Comparison of ENCODE assay signal across 15 cellular contexts in the genomic region with DNA sequence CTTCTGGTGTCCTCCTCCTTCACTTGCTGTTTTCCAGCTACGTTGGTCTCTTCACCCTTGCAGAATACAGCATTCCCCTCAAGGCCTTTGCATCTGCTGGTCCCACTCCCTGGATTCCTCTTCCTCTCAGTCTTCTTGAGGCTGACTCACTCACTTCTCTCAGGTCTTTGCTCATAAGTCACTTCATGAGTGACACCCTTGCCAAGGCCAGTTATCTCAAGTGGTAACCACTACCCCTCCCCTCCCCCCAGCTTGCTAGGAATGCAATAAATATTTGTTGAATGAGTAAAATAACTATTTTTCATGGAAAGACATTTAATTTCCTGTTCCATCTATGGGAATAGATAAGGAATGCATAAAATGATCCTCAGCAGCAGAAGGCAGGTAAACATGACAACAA.
A peak's percentile ranks its signal among the peaks of the same experiment; 100 is the strongest.
DNase-seq lines count a peak whose midpoint lies in the region; ATAC-seq and TF ChIP-seq lines count a peak whose summit lies in the region.
"Had no signal": no experiment of that assay in that cellular context is flagged by ENCODE, and none has a peak within 500 bp of the region (broad histone marks: within the 10 kb centered on the region; RNA-seq: fewer than 3 reads in every experiment).

No MANE protein-coding gene starts in this region.

- no peak overlapping the region for H3K4me3 Mint-ChIP-seq in Calu3 (ENCODE audit: low read depth, unreplicated experiment)
- H3K4me3 Mint-ChIP-seq in activated CD4-positive, alpha-beta memory T cell treated with anti-CD3 and anti-CD28 coated beads for 36 hours = no peak overlapping the region
- H3K4me3 Mint-ChIP-seq: activated T-cell treated with anti-CD3 and anti-CD28 coated beads, Interleukin-2, amount 50 U/mL, for 24 hours; CD14-positive monocyte; stimulated activated naive CD8-positive, alpha-beta T cell treated with anti-CD3 and anti-CD28 coated beads, Interleukin-15, Interleukin-2, amounts not matched to agents 100 ng/mL and 50 ng/mL, for 24 hours had no signal

- H2BK5ac ChIP-seq in mesendoderm (ENCODE audit: low read length) = no peak overlapping the region

- H3K9me3 Mint-ChIP-seq in Calu3 (ENCODE audit: low read depth, unreplicated experiment) = no peaks in the 10 kb centered on the region
- H3K9me3 Mint-ChIP-seq in activated CD4-positive, alpha-beta memory T cell treated with anti-CD3 and anti-CD28 coated beads for 36 hours = peaks cover 2% of the 10 kb centered on the region

- H3K18ac ChIP-seq in mesendoderm (ENCODE audit: low read length) = no peak overlapping the region

- H3K4me2 ChIP-seq in mammary epithelial cell (ENCODE audit: insufficient read depth, low read depth, low read length) (peak overlapping the region; percentile 22), mesendoderm (ENCODE audit: low read length) (no peak overlapping the region)

- H3K56ac ChIP-seq in mesendoderm (ENCODE audit: low read length) = peak overlapping the region; percentile 34

- 79% methylated on average over 1 of the region's 1 CpG for WGBS in mammary epithelial cell (ENCODE audit: low coverage, missing lambda C conversion rate)
- WGBS in mesendoderm (ENCODE audit: extremely low coverage, insufficient coverage, low lambda C conversion rate) = no CpG with 5 or more reads among the region's 1 CpG

- no peak overlapping the region for H2BK15ac ChIP-seq in mesendoderm (replicated peaks; ENCODE audit: low read depth)

- H3K27ac ChIP-seq in mammary epithelial cell (ENCODE audit: insufficient read depth, low read depth, low read length) (no peak overlapping the region), mesendoderm (ENCODE audit: low read depth, low read length) (no peak overlapping the region)
- H3K27ac ChIP-seq: HL-60 had no signal

- intact Hi-C loops in Calu3 (cut with micrococcal nuclease; ENCODE audit: unreplicated experiment) = no loop called here
- intact Hi-C loops in mammary epithelial cell (cut with micrococcal nuclease) = no loop called here
- intact Hi-C loops in activated CD4-positive, alpha-beta memory T cell treated with anti-CD3 and anti-CD28 coated beads for 36 hours (cut with micrococcal nuclease) = no loop called here

- H3K9ac ChIP-seq in mammary epithelial cell (ENCODE audit: insufficient read depth, low read length) (no peak overlapping the region), mesendoderm (ENCODE audit: low read length) (no peak overlapping the region)

- H3K4me1 ChIP-seq in mammary epithelial cell (ENCODE audit: insufficient read depth, low read length) (peaks cover 5% of the 10 kb centered on the region), mesendoderm (ENCODE audit: control insufficient read depth, low read depth, low read length) (peaks cover 8% of the 10 kb centered on the region)

- H3K9me3 ChIP-seq in mammary epithelial cell (replicated peaks; ENCODE audit: insufficient read depth, low read length) = no peaks in the 10 kb centered on the region

- H3K36me3 Mint-ChIP-seq in Calu3 (ENCODE audit: insufficient read depth, unreplicated experiment) = no peaks in the 10 kb centered on the region
- H3K36me3 Mint-ChIP-seq in activated CD4-positive, alpha-beta memory T cell treated with anti-CD3 and anti-CD28 coated beads for 36 hours = no peaks in the 10 kb centered on the region
- H3K36me3 Mint-ChIP-seq: CD14-positive monocyte had no signal

- H3K4me3 ChIP-seq in mammary epithelial cell (replicated peaks in 1 of 3; ENCODE audit: insufficient read depth in 1 of 3, low read depth in 2 of 3, low read length in 3 of 3) (no peak overlapping the region), mesendoderm (ENCODE audit: low read length) (no peak overlapping the region)

- no peaks in the 10 kb centered on the region for H4K20me1 ChIP-seq in mammary epithelial cell (ENCODE audit: insufficient read depth, low read length)

- no peak overlapping the region for H2BK120ac ChIP-seq in mesendoderm (ENCODE audit: low read depth, low read length)

- H3K36me3 ChIP-seq in mammary epithelial cell (ENCODE audit: insufficient read depth, low read length) = no peaks in the 10 kb centered on the region
- H3K36me3 ChIP-seq in mesendoderm (ENCODE audit: control insufficient read depth, insufficient read depth, low read length) = no peaks in the 10 kb centered on the region

- CTCF ChIA-PET in Calu3 (lab: Charles Lee) (no interaction called here), mammary epithelial cell (lab: Charles Lee; ENCODE audit: low non-redundant PET) (no interaction called here)
- CTCF ChIA-PET in activated CD4-positive, alpha-beta memory T cell treated with anti-CD3 and anti-CD28 coated beads for 36 hours (lab: Charles Lee) = no interaction called here

- ATAC-seq in GM21619 (IDR thresholded peaks at IDR 0.05; ENCODE audit: unreplicated experiment) = no peak

- H3K27ac Mint-ChIP-seq in Calu3 (ENCODE audit: unreplicated experiment) = peak overlapping the region; percentile 68
- no peak overlapping the region for H3K27ac Mint-ChIP-seq in activated CD4-positive, alpha-beta memory T cell treated with anti-CD3 and anti-CD28 coated beads for 36 hours
- H3K27ac Mint-ChIP-seq: activated T-cell treated with anti-CD3 and anti-CD28 coated beads, Interleukin-2, amount 50 U/mL, for 24 hours; CD14-positive monocyte; stimulated activated naive CD8-positive, alpha-beta T cell treated with anti-CD3 and anti-CD28 coated beads, Interleukin-15, Interleukin-2, amounts not matched to agents 100 ng/mL and 50 ng/mL, for 24 hours had no signal

- H3K23ac ChIP-seq in mesendoderm (ENCODE audit: low read length) = no peak overlapping the region

- H3K4me1 Mint-ChIP-seq in Calu3 (ENCODE audit: low read depth, unreplicated experiment) = peaks cover 9% of the 10 kb centered on the region
- no peaks in the 10 kb centered on the region for H3K4me1 Mint-ChIP-seq in activated CD4-positive, alpha-beta memory T cell treated with anti-CD3 and anti-CD28 coated beads for 36 hours (ENCODE audit: low read depth)

- no peak overlapping the region for H4K5ac ChIP-seq in mesendoderm (ENCODE audit: low read length)

- H2AK5ac ChIP-seq in mesendoderm (ENCODE audit: low read length) = no peak overlapping the region

- no peaks in the 10 kb centered on the region for H3K27me3 Mint-ChIP-seq in Calu3 (ENCODE audit: unreplicated experiment)
- H3K27me3 Mint-ChIP-seq in activated CD4-positive, alpha-beta memory T cell treated with anti-CD3 and anti-CD28 coated beads for 36 hours = no peaks in the 10 kb centered on the region
- H3K27me3 Mint-ChIP-seq: activated T-cell treated with anti-CD3 and anti-CD28 coated beads, Interleukin-2, amount 50 U/mL, for 24 hours; stimulated activated naive CD8-positive, alpha-beta T cell treated with anti-CD3 and anti-CD28 coated beads, Interleukin-15, Interleukin-2, amounts not matched to agents 100 ng/mL and 50 ng/mL, for 24 hours had no signal

- H2AFZ ChIP-seq in mammary epithelial cell (ENCODE audit: low read depth, low read length) = no peak overlapping the region

- no peaks in the 10 kb centered on the region for H3K79me1 ChIP-seq in mesendoderm (ENCODE audit: low read length)

- H3K27me3 ChIP-seq in mammary epithelial cell (ENCODE audit: insufficient read depth, low read length) (no peaks in the 10 kb centered on the region), mesendoderm (ENCODE audit: insufficient read depth, low read length, poor library complexity) (no peaks in the 10 kb centered on the region)

- no peak for TF ChIP-seq CTCF in Calu3 (IDR thresholded peaks at IDR 0.05; ENCODE audit: unreplicated experiment)
- TF ChIP-seq CTCF in mammary epithelial cell (conservative IDR thresholded peaks at IDR 0.05 in 1 of 2, IDR thresholded peaks at IDR 0.05 in 1 of 2; ENCODE audit: extremely low read depth in 1 of 2, insufficient read depth in 1 of 2, low read depth in 1 of 2, low read length in 2 of 2) = no peak

- no TSS peak for BruUV-seq in Calu3 (replicated peaks; lab: Mats Ljungman, UMichigan)
- BruUV-seq in mammary epithelial cell (replicated peaks; lab: Mats Ljungman, UMichigan) = no TSS peak

- H3K4ac ChIP-seq in mesendoderm (ENCODE audit: low read depth, low read length) = no peak overlapping the region

- dilution Hi-C loops in mammary epithelial cell (cut with HindIII; ENCODE audit: low sequenced_read_pairs) = no loop called here

- in situ Hi-C loops in mammary epithelial cell (cut with MboI; ENCODE audit: low sequenced_read_pairs in 2 of 2) = no loop called here

- POLR2A ChIA-PET in activated CD4-positive, alpha-beta memory T cell treated with anti-CD3 and anti-CD28 coated beads for 36 hours (lab: Charles Lee) = no interaction called here

- H3K79me2 ChIP-seq in mammary epithelial cell (ENCODE audit: insufficient read depth, low read length) (no peaks in the 10 kb centered on the region), mesendoderm (ENCODE audit: control insufficient read depth, insufficient read depth, low read length) (no peaks in the 10 kb centered on the region)

- H4K8ac ChIP-seq in mesendoderm (ENCODE audit: low read depth, low read length) = no peak overlapping the region

- DNase-seq in Calu3 = no peak
- DNase-seq in M059J (ENCODE audit: low read depth) = peak; percentile 99
- peak; percentile 14 for DNase-seq in mammary epithelial cell
- peak; percentile 52 for DNase-seq in mesendoderm
- no peak for DNase-seq in medulla oblongata (ENCODE audit: extremely low spot score)
- DNase-seq in activated CD4-positive, alpha-beta memory T cell treated with anti-CD3 and anti-CD28 coated beads for 36 hours = no peak
- no peak for DNase-seq in NCI-H748 (lab: John Stamatoyannopoulos, UW; ENCODE audit: unreplicated experiment)
- DNase-seq: activated CD4-positive, alpha-beta T cell treated with anti-CD3 and anti-CD28 coated beads for 1 hour; activated T-cell treated with anti-CD3 and anti-CD28 coated beads, Interleukin-2, amount 50 U/mL, for 24 hours; NCI-H1105 treated with DMSO at 0.1 percent for 48 hours; NCI-H69 had no signal

Comparison
In these comparisons a context has a peak if more than half of its experiments do, and no peak if none do; other contexts are left out.
1. DNase-seq: peak in M059J (single experiment), mammary epithelial cell (single experiment) and mesendoderm (single experiment); none in Calu3 (single experiment), medulla oblongata (single experiment), activated CD4-positive, alpha-beta memory T cell treated with anti-CD3 and anti-CD28 coated beads for 36 hours (single experiment) and NCI-H748 (single experiment).